35 cellular contexts compared by ENCODE assay signal in genomic region chr11:43861141-43861540, GRCh38.
"Had no signal": no experiment of that assay in that cellular context is flagged by ENCODE, and none has a peak within 500 bp of the region (broad histone marks: within the 10 kb centered on the region; RNA-seq: fewer than 3 reads in every experiment).

No MANE protein-coding gene starts in this region.

- H3K27me3 ChIP-seq: MG63 had no signal

- H3K27ac ChIP-seq: KMS-11 had no signal

- H3K9ac ChIP-seq: KMS-11 had no signal

- DNase-seq: Karpas-422, Kasumi-1, MG63, MM.1S, MV-4-11, NCI-H1048, NCI-H1092, NCI-H1092 treated with DMSO at 0.1 percent for 48 hours, NCI-H1105, NCI-H1105 treated with DMSO at 0.1 percent for 48 hours, NCI-H1417, NCI-H1417 treated with DMSO at 0.1 percent for 48 hours, NCI-H1436 treated with DMSO at 0.1 percent for 48 hours, NCI-H146, NCI-H1694, NCI-H1694 treated with DMSO at 0.1 percent for 48 hours, NCI-H187, NCI-H187 treated with DMSO at 0.1 percent for 48 hours, NCI-H1930, NCI-H2029, NCI-H2029 treated with DMSO at 0.1 percent for 48 hours, NCI-H2081, NCI-H2081 treated with DMSO at 0.1 percent for 48 hours, NCI-H2107, NCI-H2171, NCI-H2171 treated with DMSO at 0.1 percent for 48 hours, NCI-H2227 treated with DMSO at 0.1 percent for 48 hours, NCI-H226, NCI-H345, NCI-H446, NCI-H446 treated with DMSO at 0.1 percent for 48 hours, NCI-H510A, NCI-H510A treated with DMSO at 0.1 percent for 48 hours, NCI-H524 had no signal

- H3K4me2 ChIP-seq: KMS-11 had no signal

- H3K4me3 ChIP-seq: MG63 had no signal
